In genomic region chr6:33785766-33786165, GRCh38 we compare ENCODE assay signal across 13 cellular contexts. TPM values are rescaled to one million over a fixed set of nuclear protein-coding genes. Genes with fewer than 3 reads are reported as not detected.
DNase-seq lines count a peak whose midpoint lies in the region; ATAC-seq, FAIRE-seq and TF ChIP-seq lines count a peak whose summit lies in the region.
"Had no signal": no experiment of that assay in that cellular context is flagged by ENCODE, and none has a peak within 500 bp of the region (broad histone marks: within the 10 kb centered on the region; RNA-seq: fewer than 3 reads in every experiment).

No MANE protein-coding gene starts in this region.

- H2AFZ ChIP-seq in endothelial cell of umbilical vein (ENCODE audit: low read depth, low read length): no peak overlapping the region

- POLR2A ChIA-PET in endothelial cell of umbilical vein (lab: Charles Lee): interaction anchor here (5.4 kb wide), 1 partner anchor 14 kb away, joined by 22 read pairs; no protein-coding TSS in a partner anchor

- peaks cover 43% of the 10 kb centered on the region for H3K4me1 Mint-ChIP-seq in T-helper 1 cell treated with Interleukin-12 subunit alpha and Interleukin-12 subunit beta and Interleukin-4 antibody, amounts not matched to agents 30 μg/mL and 1 μg/mL, for 36 hours (ENCODE audit: low read depth)

- H3K27ac ChIP-seq in endothelial cell of umbilical vein (ENCODE audit: insufficient read depth, low read depth, low read length) (peak overlapping the region; percentile 94), psoas muscle (peak overlapping the region; percentile 99), prostate gland (peak overlapping the region in 1 of 2 donors; percentile 20)
- H3K27ac ChIP-seq: 22Rv1, RWPE1 had no signal

- H3K79me2 ChIP-seq in endothelial cell of umbilical vein (ENCODE audit: control insufficient read depth, insufficient read depth, low read length): peaks cover 41% of the 10 kb centered on the region

- H3K36me3 ChIP-seq in endothelial cell of umbilical vein (ENCODE audit: control insufficient read depth in 2 of 2, extremely low read depth in 1 of 2, insufficient read depth in 2 of 2, low read length in 2 of 2): peaks cover 8 to 22% of the 10 kb centered on the region in 2 experiments
- peaks cover 4 to 48% of the 10 kb centered on the region in 2 donors for H3K36me3 ChIP-seq in psoas muscle (ENCODE audit: insufficient read depth in 1 of 2, low read depth in 1 of 2)
- H3K36me3 ChIP-seq in prostate gland: peaks cover 0 to 10% of the 10 kb centered on the region in 2 donors

- peak; percentile 59 for FAIRE-seq in endothelial cell of umbilical vein (lab: Jason Lieb, UNC)

- H3K4me2 ChIP-seq in endothelial cell of umbilical vein (ENCODE audit: insufficient read depth, low read length): peak overlapping the region; percentile 80

- H3K27me3 Mint-ChIP-seq in T-helper 1 cell treated with Interleukin-12 subunit alpha and Interleukin-12 subunit beta and Interleukin-4 antibody, amounts not matched to agents 30 μg/mL and 1 μg/mL, for 36 hours (ENCODE audit: low read depth): no peaks in the 10 kb centered on the region

- H3K9ac ChIP-seq in endothelial cell of umbilical vein (replicated peaks; ENCODE audit: extremely low read depth, insufficient read depth, low read length): peak overlapping the region; percentile 40

- no peaks in the 10 kb centered on the region for H3K9me3 Mint-ChIP-seq in T-helper 1 cell treated with Interleukin-12 subunit alpha and Interleukin-12 subunit beta and Interleukin-4 antibody, amounts not matched to agents 30 μg/mL and 1 μg/mL, for 36 hours

- intact Hi-C loops in endothelial cell of umbilical vein (cut with micrococcal nuclease): no loop called here
- intact Hi-C loops in psoas muscle (cut with DNase I): no loop called here
- intact Hi-C loops in prostate gland (cut with DNase I): loop anchor here (10.0 kb wide), 1 partner anchor 331 kb away; the partner anchor contains the start of gene ZBTB9

- no peak for ATAC-seq in psoas muscle

- H4K20me1 ChIP-seq in endothelial cell of umbilical vein (replicated peaks; ENCODE audit: control insufficient read depth, extremely low read depth, insufficient read depth, low read length): no peaks in the 10 kb centered on the region

- no peaks in the 10 kb centered on the region for H3K27me3 ChIP-seq in endothelial cell of umbilical vein (ENCODE audit: control insufficient read depth in 2 of 2, insufficient read depth in 2 of 2, low read length in 2 of 2)
- H3K27me3 ChIP-seq in psoas muscle (ENCODE audit: insufficient read depth in 3 of 3, low read length in 2 of 3): no peaks in the 10 kb centered on the region
- H3K27me3 ChIP-seq in prostate gland (replicated peaks; ENCODE audit: insufficient read depth): no peaks in the 10 kb centered on the region
- H3K27me3 ChIP-seq: thyroid gland had no signal

- H3K9me1 ChIP-seq in endothelial cell of umbilical vein (replicated peaks; ENCODE audit: control insufficient read depth, extremely low read depth, insufficient read depth, low read length): no peaks in the 10 kb centered on the region

- BruUV-seq in endothelial cell of umbilical vein (replicated peaks; lab: Mats Ljungman, UMichigan): no TSS peak

- H3K36me3 Mint-ChIP-seq in T-helper 1 cell treated with Interleukin-12 subunit alpha and Interleukin-12 subunit beta and Interleukin-4 antibody, amounts not matched to agents 30 μg/mL and 1 μg/mL, for 36 hours (ENCODE audit: low read depth): peaks cover 44% of the 10 kb centered on the region

- 52 to 53% (median 53%) methylated on average over 3 of the region's 3 CpGs for WGBS in psoas muscle, 3 donors
- 59% methylated on average over 3 of the region's 3 CpGs for WGBS in prostate gland

- H3K27ac Mint-ChIP-seq in T-helper 1 cell treated with Interleukin-12 subunit alpha and Interleukin-12 subunit beta and Interleukin-4 antibody, amounts not matched to agents 30 μg/mL and 1 μg/mL, for 36 hours: no peak overlapping the region

- dilution Hi-C loops in endothelial cell of umbilical vein (cut with MboI; ENCODE audit: extremely low pct_ligation_motif_present, low sequenced_read_pairs): no loop called here

- TF ChIP-seq CTCF in endothelial cell of umbilical vein (IDR thresholded peaks at IDR 0.05; ENCODE audit: extremely low read depth in 1 of 2, insufficient read depth in 1 of 2, low read depth in 1 of 2, low read length in 2 of 2) (no peak), psoas muscle (IDR thresholded peaks at IDR 0.05) (no peak), prostate gland (IDR thresholded peaks at IDR 0.05) (no peak)

- H3K4me1 ChIP-seq in endothelial cell of umbilical vein (ENCODE audit: control insufficient read depth, extremely low read depth, insufficient read depth, low read length) (peaks cover 63% of the 10 kb centered on the region), psoas muscle (peaks cover 37% of the 10 kb centered on the region), prostate gland (replicated peaks) (peaks cover 12% of the 10 kb centered on the region)

- peak; percentile 38 for TF ChIP-seq POLR2A in endothelial cell of umbilical vein (IDR thresholded peaks at IDR 0.05; ENCODE audit: low read depth, low read length)
- TF ChIP-seq POLR2A in prostate gland (IDR thresholded peaks at IDR 0.05): no peak

- no peak for DNase-seq in T-helper 1 cell
- DNase-seq in M059J (ENCODE audit: low read depth): peak; percentile 99
- DNase-seq in endothelial cell of umbilical vein (ENCODE audit: low read depth, low spot score): peak; percentile 77
- no peak for DNase-seq in psoas muscle
- no peak for DNase-seq in NCI-H774 (lab: John Stamatoyannopoulos, UW)
- no peak for DNase-seq in prostate gland (ENCODE audit: low spot score)
- no peak for DNase-seq in NCI-H2081 (lab: John Stamatoyannopoulos, UW)
- DNase-seq: NCI-H1436 treated with DMSO at 0.1 percent for 48 hours, thyroid gland had no signal

- CTCF ChIA-PET in endothelial cell of umbilical vein (lab: Charles Lee): interaction anchor here (1.0 to 8.8 kb wide), 4 partner anchors 15 to 239 kb away, joined by 3 to 155 read pairs (median 5); no protein-coding TSS in a partner anchor

- H3K9me3 ChIP-seq in endothelial cell of umbilical vein (replicated peaks; ENCODE audit: control insufficient read depth, insufficient read depth, low read length) (no peaks in the 10 kb centered on the region), psoas muscle (no peaks in the 10 kb centered on the region), prostate gland (no peaks in the 10 kb centered on the region)
- H3K9me3 ChIP-seq: thyroid gland had no signal

- peak overlapping the region; percentile 97 for H3K4me3 Mint-ChIP-seq in T-helper 1 cell treated with Interleukin-12 subunit alpha and Interleukin-12 subunit beta and Interleukin-4 antibody, amounts not matched to agents 30 μg/mL and 1 μg/mL, for 36 hours

- H3K4me3 ChIP-seq in endothelial cell of umbilical vein (replicated peaks in 1 of 3; ENCODE audit: insufficient read depth in 1 of 3, low read depth in 1 of 3, low read length in 3 of 3) (no peak overlapping the region), psoas muscle (no peak overlapping the region), prostate gland (no peak overlapping the region)
- H3K4me3 ChIP-seq: lung, thyroid gland had no signal

TF ChIP-seq in endothelial cell of umbilical vein, 7 proteins besides CTCF, POLR2A, EP300 and RAD21 (continues in another document):
- TF ChIP-seq GATA2 (IDR thresholded peaks at IDR 0.05; ENCODE audit: insufficient read depth, insufficient read length, low read depth, low read length): no peak
- peak; percentile 30 for TF ChIP-seq JUN (IDR thresholded peaks at IDR 0.05; ENCODE audit: borderline replicate concordance, insufficient read depth, insufficient read length, low read depth)
- TF ChIP-seq EZH2 (IDR thresholded peaks at IDR 0.05; ENCODE audit: borderline replicate concordance, low read depth, low read length, severe bottlenecking): no peak

RNA-seq across cellular contexts. Expression of gene LEMD2, which starts 3.2 kb away (rescaled TPM):
- total RNA-seq in M059J (2014; rRNA removed; shearing (Covaris generic)): 48.2 and 69.2 TPM in 2 replicates
- total RNA-seq in endothelial cell of umbilical vein (81.8 and 84.3 TPM in 2 replicates), psoas muscle (10 to 100 TPM; 21.3 to 38.8 (median 24.5) TPM), prostate gland (10 to 100 TPM; 64.2 to 80.2 TPM)
- polyA plus RNA-seq in endothelial cell of umbilical vein (54.9 and 61.1 TPM in 2 replicates), psoas muscle (10 to 100 TPM; 37.3 to 63.3 (median 45.0) TPM)
- 51.9 and 65.9 TPM in 2 replicates for polyA plus RNA-seq in endothelial cell of umbilical vein (2011; cell fraction: cytosol; rRNA removed)
- polyA plus RNA-seq in endothelial cell of umbilical vein (2011; cell fraction: nucleus; rRNA removed): 178 and 190 TPM in 2 replicates
- 38.6 and 40.5 TPM in 2 replicates for polyA plus RNA-seq in endothelial cell of umbilical vein (2012)
- 75.4 and 78.6 TPM in 2 replicates for polyA minus RNA-seq in endothelial cell of umbilical vein
- 18.9 TPM for polyA minus RNA-seq in endothelial cell of umbilical vein (2011; cell fraction: cytosol; rRNA and poly(A)+ RNA removed)
- polyA minus RNA-seq in endothelial cell of umbilical vein (2011; cell fraction: nucleus; rRNA and poly(A)+ RNA removed): 88.2 and 102 TPM in 2 replicates

RNA-seq across cellular contexts. Expression of gene MLN, which starts 18.0 kb away (rescaled TPM):
- total RNA-seq in M059J (2014; rRNA removed; shearing (Covaris generic)): not detected in 2 replicates
- total RNA-seq in endothelial cell of umbilical vein (not detected in 2 replicates), psoas muscle (not detected), prostate gland (not detected)
- polyA plus RNA-seq in endothelial cell of umbilical vein (not detected in 2 replicates), psoas muscle (not detected)
- polyA plus RNA-seq in endothelial cell of umbilical vein (2011; cell fraction: cytosol; rRNA removed): not detected in 2 replicates
- not detected in 2 replicates for polyA plus RNA-seq in endothelial cell of umbilical vein (2011; cell fraction: nucleus; rRNA removed)
- polyA plus RNA-seq in endothelial cell of umbilical vein (2012): not detected in 2 replicates
- not detected in 2 replicates for polyA minus RNA-seq in endothelial cell of umbilical vein
- polyA minus RNA-seq in endothelial cell of umbilical vein (2011; cell fraction: cytosol; rRNA and poly(A)+ RNA removed): not detected
- not detected in 2 replicates for polyA minus RNA-seq in endothelial cell of umbilical vein (2011; cell fraction: nucleus; rRNA and poly(A)+ RNA removed)
- total RNA-seq: lung, thyroid gland had no signal
- polyA plus RNA-seq: lung had no signal

RNA-seq across cellular contexts. Expression of gene IP6K3, which starts 39.1 kb away (rescaled TPM):
- 0.15 TPM in 1 of 2 replicates, not detected in the other for total RNA-seq in M059J (2014; rRNA removed; shearing (Covaris generic))
- total RNA-seq in endothelial cell of umbilical vein: not detected in 2 replicates
- polyA plus RNA-seq in endothelial cell of umbilical vein: not detected in 2 replicates
- not detected in 2 replicates for polyA plus RNA-seq in endothelial cell of umbilical vein (2011; cell fraction: cytosol; rRNA removed)
- polyA plus RNA-seq in endothelial cell of umbilical vein (2011; cell fraction: nucleus; rRNA removed): not detected in 2 replicates
- polyA plus RNA-seq in endothelial cell of umbilical vein (2012): not detected in 2 replicates
- polyA minus RNA-seq in endothelial cell of umbilical vein: not detected in 2 replicates
- polyA minus RNA-seq in endothelial cell of umbilical vein (2011; cell fraction: cytosol; rRNA and poly(A)+ RNA removed): not detected
- polyA minus RNA-seq in endothelial cell of umbilical vein (2011; cell fraction: nucleus; rRNA and poly(A)+ RNA removed): not detected in 2 replicates
- 100 to 1,000 TPM; 113 to 363 (median 306) TPM for total RNA-seq in psoas muscle
- 100 to 1,000 TPM in 2 of 3 donors, 10 to 100 TPM in 1; 95.7 to 220 (median 175) TPM for polyA plus RNA-seq in psoas muscle
- total RNA-seq in prostate gland: 1 to 10 TPM; 2.5 to 3.1 TPM

Comparison
In these comparisons a context has a peak if more than half of its experiments do, and no peak if none do; other contexts are left out.
1. DNase-seq: peak in M059J (single experiment) and endothelial cell of umbilical vein (single experiment); none in T-helper 1 cell (0 of 5), psoas muscle (0 of 2), NCI-H774 (single experiment), prostate gland (single experiment) and NCI-H2081 (0 of 2).
2. RNA of gene IP6K3, which starts 39.1 kb away (total RNA-seq): 113 to 363 TPM in psoas muscle; 2.5 to 3.1 TPM in prostate gland, 0.15 TPM in M059J and not detected in endothelial cell of umbilical vein; every median in the first group is over 10 times any median in the second.